In the genomic region with DNA sequence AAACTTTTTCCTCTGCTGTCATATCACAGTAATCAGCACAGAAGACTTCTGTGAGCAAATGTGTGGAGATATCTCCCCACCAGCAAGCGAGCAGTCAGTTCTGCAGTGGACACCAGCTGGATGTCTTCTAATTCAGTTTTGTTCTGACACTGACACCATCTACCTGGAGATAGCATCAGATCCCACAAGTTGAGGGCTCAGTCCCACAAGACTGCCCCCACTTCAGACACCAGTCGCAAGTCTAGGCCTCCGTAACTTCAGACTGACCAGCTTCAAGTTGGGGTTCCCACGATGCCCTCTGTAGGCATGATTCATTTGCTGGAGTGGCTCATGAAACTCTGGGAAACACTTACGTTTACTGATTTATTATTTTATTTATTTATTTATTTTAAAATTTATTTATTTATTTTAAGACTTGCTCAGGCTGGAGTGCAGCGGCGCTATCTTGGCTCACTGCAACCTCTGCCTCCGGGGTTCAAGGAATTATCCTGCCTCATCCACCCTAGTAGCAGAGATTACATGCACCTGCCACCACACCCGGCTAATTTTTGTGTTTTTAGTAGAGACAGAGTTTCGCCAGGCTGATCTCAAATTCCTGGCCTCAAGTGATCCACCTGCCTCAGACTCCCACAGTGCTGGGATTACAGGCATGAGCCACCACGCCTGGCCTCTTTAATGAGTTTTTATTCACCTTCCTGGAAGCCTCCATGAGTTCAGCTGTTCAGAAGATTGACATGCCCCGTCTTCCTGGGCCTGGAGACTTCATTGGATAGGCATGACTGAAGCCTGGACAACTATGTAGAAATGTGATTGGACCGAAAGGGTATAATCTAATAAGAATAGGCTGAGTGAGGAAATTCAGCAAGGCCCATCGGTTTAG, we compare ENCODE assay signal across 1 cellular context.
TF ChIP-seq lines count a peak whose summit lies in the region.

No MANE protein-coding gene starts in this region.

TF ChIP-seq in H1, 55 proteins besides CTCF, POLR2A, EP300 and RAD21:
- no peak for TF ChIP-seq TCF12 (IDR thresholded peaks at IDR 0.05; ENCODE audit: low read depth, low read length)
- no peak for TF ChIP-seq FOSL1 (IDR thresholded peaks at IDR 0.05; ENCODE audit: insufficient read depth, low read depth, low read length)
- no peak for TF ChIP-seq CBX8 (IDR thresholded peaks at IDR 0.05; ENCODE audit: borderline replicate concordance, low read depth, low read length)
